ENCODE assay signal across 39 cellular contexts in genomic region chr1:36675931-36676562, GRCh38.
"Had no signal": no experiment of that assay in that cellular context is flagged by ENCODE, and none has a peak within 500 bp of the region (broad histone marks: within the 10 kb centered on the region; RNA-seq: fewer than 3 reads in every experiment).

No MANE protein-coding gene starts in this region.

- H3K4me3 Mint-ChIP-seq: activated B cell treated with CpG ODN at 0.5 μM for 24 hours; activated CD4-positive, alpha-beta memory T cell treated with anti-CD3 and anti-CD28 coated beads for 36 hours; activated CD4-positive, alpha-beta T cell treated with anti-CD3 and anti-CD28 coated beads, Interleukin-2, amount 10 ng/mL, durations not matched to agents 24 days and 14 days; activated CD8-positive, alpha-beta T cell treated with anti-CD3 and anti-CD28 coated beads for 36 hours; activated naive CD4-positive, alpha-beta T cell treated with anti-CD3 and anti-CD28 coated beads for 36 hours; activated naive CD8-positive, alpha-beta T cell treated with anti-CD3 and anti-CD28 coated beads for 36 hours; activated T-cell treated with anti-CD3 and anti-CD28 coated beads, Interleukin-2, amount 50 U/mL, for 4 hours; activated T-cell treated with anti-CD3 and anti-CD28 coated beads, Interleukin-2, amount 50 U/mL, for 72 hours; activated T-helper 1 cell treated with anti-CD3 and anti-CD28 coated beads, Interleukin-12 subunit alpha, Interleukin-12 subunit beta, Interleukin-2, Interleukin-4 antibody, amounts not matched to agents 30 ng/mL and 10 ng/mL and 1 ng/mL, durations not matched to agents 14 hours and 24 hours and 36 hours; activated T-helper 17 cell treated with anti-CD3 and anti-CD28 coated beads, Interleukin-2, amount 50 U/mL, for 72 hours; central memory CD8-positive, alpha-beta T cell; T-helper 1 cell treated with Interleukin-12 subunit alpha and Interleukin-12 subunit beta and Interleukin-4 antibody, amounts not matched to agents 30 μg/mL and 1 μg/mL, for 36 hours; T-helper 2 cell treated with Interferon-gamma antibody and Interleukin-4, amounts not matched to agents 5 μg/mL and 100 μg/mL, for 36 hours had no signal

- DNase-seq: activated B cell treated with CpG ODN at 0.5 μM for 24 hours; activated CD4-positive, alpha-beta memory T cell treated with anti-CD3 and anti-CD28 coated beads for 36 hours; activated CD4-positive, alpha-beta T cell treated with anti-CD3 and anti-CD28 coated beads for 4 hours; activated CD4-positive, alpha-beta T cell treated with anti-CD3 and anti-CD28 coated beads, Interleukin-2, amount 10 ng/mL, durations not matched to agents 24 days and 14 days; activated CD4-positive, alpha-beta T cell treated with anti-CD3 and anti-CD28 coated beads, Interleukin-2, amount 50 U/mL, for 1 hour; activated CD4-positive, alpha-beta T cell treated with anti-CD3 and anti-CD28 coated beads, Interleukin-2, amount 50 U/mL, for 4 hours; activated CD4-positive, CD25-positive, alpha-beta regulatory T cell treated with anti-CD3 and anti-CD28 coated beads, Interleukin-2, amount 50 U/mL, for 72 hours; activated CD8-positive, alpha-beta memory T cell treated with anti-CD3 and anti-CD28 coated beads, Interleukin-2, amount 50 U/mL, for 4 hours; activated CD8-positive, alpha-beta T cell treated with anti-CD3 and anti-CD28 coated beads for 36 hours; activated effector memory CD4-positive, alpha-beta T cell treated with anti-CD3 and anti-CD28 coated beads, Interleukin-2, amount 50 U/mL, for 16 hours; activated gamma-delta T cell treated with Interleukin-2 at 50 U/mL for 16 hours; activated naive CD4-positive, alpha-beta T cell; activated naive CD4-positive, alpha-beta T cell treated with anti-CD3 and anti-CD28 coated beads for 36 hours; activated naive CD4-positive, alpha-beta T cell treated with anti-CD3 and anti-CD28 coated beads, Interleukin-2, amount 50 U/mL, for 16 hours; activated naive CD8-positive, alpha-beta T cell treated with anti-CD3 and anti-CD28 coated beads for 36 hours; activated T-cell treated with anti-CD3 and anti-CD28 coated beads for 4 hours; activated T-cell treated with anti-CD3 and anti-CD28 coated beads, Interleukin-2, amount 50 U/mL, for 1 hour; activated T-cell treated with anti-CD3 and anti-CD28 coated beads, Interleukin-2, amount 50 U/mL, for 4 hours; activated T-cell treated with anti-CD3 and anti-CD28 coated beads, Interleukin-2, amount 50 U/mL, for 72 hours; adrenal gland; amniotic stem cell; body of pancreas; brain microvascular endothelial cell; caudate nucleus; cerebellar nuclear complex; T-helper 1 cell; T-helper 2 cell; T-helper 9 cell had no signal

- H3K9me3 Mint-ChIP-seq: activated CD4-positive, alpha-beta memory T cell treated with anti-CD3 and anti-CD28 coated beads for 36 hours; activated CD4-positive, alpha-beta T cell treated with anti-CD3 and anti-CD28 coated beads, Interleukin-2, amount 10 ng/mL, durations not matched to agents 24 days and 14 days; activated CD8-positive, alpha-beta T cell treated with anti-CD3 and anti-CD28 coated beads for 36 hours; activated naive CD4-positive, alpha-beta T cell treated with anti-CD3 and anti-CD28 coated beads for 36 hours; activated naive CD8-positive, alpha-beta T cell treated with anti-CD3 and anti-CD28 coated beads for 36 hours; activated T-cell treated with anti-CD3 and anti-CD28 coated beads, Interleukin-2, amount 50 U/mL, for 4 hours; activated T-cell treated with anti-CD3 and anti-CD28 coated beads, Interleukin-2, amount 50 U/mL, for 72 hours; activated T-helper 1 cell treated with anti-CD3 and anti-CD28 coated beads, Interleukin-12 subunit alpha, Interleukin-12 subunit beta, Interleukin-2, Interleukin-4 antibody, amounts not matched to agents 30 ng/mL and 10 ng/mL and 1 ng/mL, durations not matched to agents 14 hours and 24 hours and 36 hours; activated T-helper 17 cell treated with anti-CD3 and anti-CD28 coated beads, Interleukin-2, amount 50 U/mL, for 72 hours; central memory CD8-positive, alpha-beta T cell; T-helper 1 cell treated with Interleukin-12 subunit alpha and Interleukin-12 subunit beta and Interleukin-4 antibody, amounts not matched to agents 30 μg/mL and 1 μg/mL, for 36 hours; T-helper 2 cell treated with Interferon-gamma antibody and Interleukin-4, amounts not matched to agents 5 μg/mL and 100 μg/mL, for 36 hours had no signal

- H3K4me1 ChIP-seq: adrenal gland, body of pancreas, breast epithelium had no signal

- H3K36me3 ChIP-seq: adrenal gland, brain microvascular endothelial cell, breast epithelium, cardiac muscle cell had no signal

- H3K27ac Mint-ChIP-seq: activated B cell treated with CpG ODN at 0.5 μM for 24 hours; activated CD4-positive, alpha-beta memory T cell treated with anti-CD3 and anti-CD28 coated beads for 36 hours; activated CD4-positive, alpha-beta T cell treated with anti-CD3 and anti-CD28 coated beads, Interleukin-2, amount 10 ng/mL, durations not matched to agents 24 days and 14 days; activated CD8-positive, alpha-beta T cell treated with anti-CD3 and anti-CD28 coated beads for 36 hours; activated naive CD4-positive, alpha-beta T cell treated with anti-CD3 and anti-CD28 coated beads for 36 hours; activated naive CD4-positive, alpha-beta T cell treated with anti-CD3 and anti-CD28 coated beads, Interleukin-2, amount 50 U/mL, for 72 hours; activated naive CD8-positive, alpha-beta T cell treated with anti-CD3 and anti-CD28 coated beads for 36 hours; activated T-cell treated with anti-CD3 and anti-CD28 coated beads, Interleukin-2, amount 50 U/mL, for 72 hours; activated T-helper 1 cell treated with anti-CD3 and anti-CD28 coated beads, Interleukin-12 subunit alpha, Interleukin-12 subunit beta, Interleukin-2, Interleukin-4 antibody, amounts not matched to agents 30 ng/mL and 10 ng/mL and 1 ng/mL, durations not matched to agents 14 hours and 24 hours and 36 hours; activated T-helper 17 cell treated with anti-CD3 and anti-CD28 coated beads, Interleukin-2, amount 50 U/mL, for 72 hours; T-helper 1 cell treated with Interleukin-12 subunit alpha and Interleukin-12 subunit beta and Interleukin-4 antibody, amounts not matched to agents 30 μg/mL and 1 μg/mL, for 36 hours; T-helper 2 cell treated with Interferon-gamma antibody and Interleukin-4, amounts not matched to agents 5 μg/mL and 100 μg/mL, for 36 hours had no signal

- FAIRE-seq: astrocyte, TTC549 had no signal

- H3K4me3 ChIP-seq: adrenal gland, body of pancreas, breast epithelium, cardiac muscle cell had no signal

- H3K4me1 Mint-ChIP-seq: activated B cell treated with CpG ODN at 0.5 μM for 24 hours; activated CD4-positive, alpha-beta T cell treated with anti-CD3 and anti-CD28 coated beads, Interleukin-2, amount 10 ng/mL, durations not matched to agents 24 days and 14 days; activated naive CD8-positive, alpha-beta T cell treated with anti-CD3 and anti-CD28 coated beads for 36 hours; activated T-helper 17 cell treated with anti-CD3 and anti-CD28 coated beads, Interleukin-2, amount 50 U/mL, for 72 hours; central memory CD8-positive, alpha-beta T cell had no signal

- ATAC-seq: activated CD8-positive, alpha-beta T cell treated with anti-CD3 and anti-CD28 coated beads for 36 hours; activated naive CD4-positive, alpha-beta T cell treated with anti-CD3 and anti-CD28 coated beads, Interleukin-2, amount 50 U/mL, for 72 hours; activated T-cell treated with anti-CD3 and anti-CD28 coated beads, Interleukin-2, amount 50 U/mL, for 4 hours; activated T-cell treated with anti-CD3 and anti-CD28 coated beads, Interleukin-2, amount 50 U/mL, for 72 hours; activated T-helper 17 cell treated with anti-CD3 and anti-CD28 coated beads, Interleukin-2, amount 50 U/mL, for 72 hours; body of pancreas had no signal

- H3K9me3 ChIP-seq: adrenal gland, body of pancreas, breast epithelium had no signal

- H3K27ac ChIP-seq: adrenal gland, body of pancreas, brain microvascular endothelial cell, breast epithelium, cardiac muscle cell, VCaP had no signal

- H3K36me3 Mint-ChIP-seq: activated CD4-positive, alpha-beta memory T cell treated with anti-CD3 and anti-CD28 coated beads for 36 hours; activated naive CD4-positive, alpha-beta T cell treated with anti-CD3 and anti-CD28 coated beads, Interleukin-2, amount 50 U/mL, for 72 hours; activated naive CD8-positive, alpha-beta T cell treated with anti-CD3 and anti-CD28 coated beads for 36 hours had no signal

- H3K27me3 ChIP-seq: body of pancreas, brain microvascular endothelial cell had no signal
